In genomic region chr16:11719171-11719570, GRCh38 we compare ENCODE assay signal across 30 cellular contexts.
"Had no signal": no experiment of that assay in that cellular context is flagged by ENCODE, and none has a peak within 500 bp of the region (broad histone marks: within the 10 kb centered on the region; RNA-seq: fewer than 3 reads in every experiment).

No MANE protein-coding gene starts in this region.

- H3K27ac ChIP-seq: coronary artery, esophagus muscularis mucosa, gastroesophageal sphincter, heart left ventricle, right lobe of liver, suprapubic skin had no signal

- H3K27me3 Mint-ChIP-seq: activated CD4-positive, alpha-beta T cell treated with anti-CD3 and anti-CD28 coated beads for 36 hours; activated naive CD8-positive, alpha-beta T cell treated with anti-CD3 and anti-CD28 coated beads for 36 hours; naive thymus-derived CD4-positive, alpha-beta T cell; stimulated activated memory B cell treated with anti-CD40 and anti-IgM and Interleukin-4, amounts not matched to agents 10 μg/mL and 1 μg/mL and 100 μg/mL, for 72 hours had no signal

- DNase-seq: activated CD4-positive, alpha-beta T cell treated with anti-CD3 and anti-CD28 coated beads for 36 hours; activated CD4-positive, alpha-beta T cell treated with anti-CD3 and anti-CD28 coated beads, Interleukin-2, amount 50 U/mL, for 4 hours; activated CD8-positive, alpha-beta memory T cell treated with anti-CD3 and anti-CD28 coated beads for 24 hours; activated CD8-positive, alpha-beta memory T cell treated with anti-CD3 and anti-CD28 coated beads, Interleukin-2, amount 50 U/mL, for 4 hours; activated naive CD4-positive, alpha-beta T cell treated with Interleukin-2 at 50 U/mL for 16 hours; activated naive CD8-positive, alpha-beta T cell treated with anti-CD3 and anti-CD28 coated beads for 36 hours; activated T-cell treated with anti-CD3 and anti-CD28 coated beads, Interleukin-2, amount 50 U/mL, for 48 hours; amniotic stem cell; cerebellar nuclear complex; heart left ventricle; islet precursor cell; left colon; naive thymus-derived CD4-positive, alpha-beta T cell; occipital lobe; right lobe of liver; stimulated activated CD4-positive, alpha-beta T cell treated with anti-CD3 and anti-CD28 coated beads, Interleukin-15, amount 100 ng/mL, for 24 hours; stomach; T-helper 9 cell; trophoblast cell; uterus had no signal

- H3K27ac Mint-ChIP-seq: activated CD4-positive, alpha-beta T cell treated with anti-CD3 and anti-CD28 coated beads for 36 hours; activated naive CD8-positive, alpha-beta T cell treated with anti-CD3 and anti-CD28 coated beads for 36 hours; stimulated activated memory B cell treated with anti-CD40 and anti-IgM and Interleukin-4, amounts not matched to agents 10 μg/mL and 1 μg/mL and 100 μg/mL, for 72 hours had no signal

- H3K4me3 ChIP-seq: coronary artery, esophagus muscularis mucosa, gastroesophageal sphincter, heart left ventricle, lung, right lobe of liver, smooth muscle cell, stomach, suprapubic skin, uterus had no signal

- H3K36me3 ChIP-seq: uterus had no signal

- H3K9me3 ChIP-seq: esophagus muscularis mucosa, gastroesophageal sphincter, heart left ventricle, right lobe of liver, stomach, suprapubic skin, uterus had no signal

- FAIRE-seq: bronchial epithelial cell had no signal

- ATAC-seq: activated CD4-positive, alpha-beta T cell treated with anti-CD3 and anti-CD28 coated beads for 36 hours; gastroesophageal sphincter; heart left ventricle; left colon; naive thymus-derived CD4-positive, alpha-beta T cell; stimulated activated memory B cell treated with anti-CD40 and anti-IgM and Interleukin-4, amounts not matched to agents 10 μg/mL and 1 μg/mL and 100 μg/mL, for 72 hours; WTC11 had no signal

- H3K9me3 Mint-ChIP-seq: activated naive CD8-positive, alpha-beta T cell treated with anti-CD3 and anti-CD28 coated beads for 36 hours; naive thymus-derived CD4-positive, alpha-beta T cell; neural crest cell; stimulated activated memory B cell treated with anti-CD40 and anti-IgM and Interleukin-4, amounts not matched to agents 10 μg/mL and 1 μg/mL and 100 μg/mL, for 72 hours; WTC11 had no signal

- H3K4me1 ChIP-seq: uterus had no signal

- H3K27me3 ChIP-seq: esophagus muscularis mucosa, gastroesophageal sphincter, heart left ventricle, right lobe of liver, stomach, suprapubic skin, uterus had no signal

- H3K4me2 ChIP-seq: smooth muscle cell had no signal

- H3K4me3 Mint-ChIP-seq: activated CD4-positive, alpha-beta T cell treated with anti-CD3 and anti-CD28 coated beads for 36 hours; activated naive CD8-positive, alpha-beta T cell treated with anti-CD3 and anti-CD28 coated beads for 36 hours; naive thymus-derived CD4-positive, alpha-beta T cell; neural crest cell; stimulated activated memory B cell treated with anti-CD40 and anti-IgM and Interleukin-4, amounts not matched to agents 10 μg/mL and 1 μg/mL and 100 μg/mL, for 72 hours; WTC11 had no signal
